1 cellular context compared by ENCODE assay signal in the genomic region with DNA sequence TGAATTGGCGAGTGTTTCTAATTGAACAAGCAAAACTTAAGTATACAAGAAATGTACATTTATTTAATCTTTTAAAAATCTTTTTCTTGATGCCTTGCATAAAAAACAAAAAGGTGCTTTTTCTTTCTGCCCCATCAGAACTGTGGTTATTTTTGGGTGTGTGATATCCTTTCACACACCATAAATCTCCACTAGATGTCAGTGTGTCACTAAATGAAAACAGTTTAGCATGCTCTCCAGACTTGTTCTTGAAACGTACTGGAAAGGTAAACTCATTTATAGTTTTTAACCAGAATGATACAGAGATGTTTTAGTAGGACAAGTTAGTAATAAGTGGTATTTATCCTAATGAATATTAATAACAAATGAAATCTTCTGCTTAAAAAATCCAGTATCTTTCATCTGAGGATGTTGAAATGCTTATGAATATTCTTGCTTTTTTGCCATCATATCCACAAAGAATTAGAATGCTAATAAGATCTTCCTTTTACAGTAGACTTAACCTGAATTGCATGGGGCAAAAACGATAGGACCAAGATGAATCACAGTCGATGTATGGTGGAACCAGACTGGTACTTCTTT.
TF ChIP-seq lines count a peak whose summit lies in the region.

No MANE protein-coding gene starts in this region.

TF ChIP-seq in HepG2, 621 proteins besides CTCF, POLR2A, EP300 and RAD21 (continued from another document):
- no peak for TF ChIP-seq EHMT2 (IDR thresholded peaks at IDR 0.05; ENCODE audit: borderline replicate concordance, low read depth, low read length)
- no peak for TF ChIP-seq ZNF878 (CRISPR knock-in tag; IDR thresholded peaks at IDR 0.05)
